In genomic region chr1:9073148-9073547, GRCh38 we compare ENCODE assay signal across 1 cellular context.
TF ChIP-seq lines count a peak whose summit lies in the region.

No MANE protein-coding gene starts in this region.

TF ChIP-seq in GM23338, 12 proteins besides CTCF, POLR2A, EP300 and RAD21:
- TF ChIP-seq CREB1 (CRISPR knock-in tag; IDR thresholded peaks at IDR 0.05; ENCODE audit: low read depth) (no peak), ZNF331 (CRISPR knock-in tag; IDR thresholded peaks at IDR 0.05; ENCODE audit: low read depth) (no peak), REST (IDR thresholded peaks at IDR 0.05; ENCODE audit: unreplicated experiment) (no peak), ZNF462 (CRISPR knock-in tag; IDR thresholded peaks at IDR 0.05) (no peak), NANOG (IDR thresholded peaks at IDR 0.05; ENCODE audit: borderline replicate concordance) (no peak), STAT1 (IDR thresholded peaks at IDR 0.05; ENCODE audit: unreplicated experiment) (no peak), JUNB (IDR thresholded peaks at IDR 0.05; ENCODE audit: unreplicated experiment) (no peak), ZNF114 (CRISPR knock-in tag; IDR thresholded peaks at IDR 0.05) (no peak), EZH2 (IDR thresholded peaks at IDR 0.05; ENCODE audit: low read depth, unreplicated experiment) (no peak), POLR2AphosphoS5 (IDR thresholded peaks at IDR 0.05; ENCODE audit: low read depth) (no peak), EZH2phosphoT487 (IDR thresholded peaks at IDR 0.05; ENCODE audit: unreplicated experiment) (no peak)
- TF ChIP-seq, protein P1, sequence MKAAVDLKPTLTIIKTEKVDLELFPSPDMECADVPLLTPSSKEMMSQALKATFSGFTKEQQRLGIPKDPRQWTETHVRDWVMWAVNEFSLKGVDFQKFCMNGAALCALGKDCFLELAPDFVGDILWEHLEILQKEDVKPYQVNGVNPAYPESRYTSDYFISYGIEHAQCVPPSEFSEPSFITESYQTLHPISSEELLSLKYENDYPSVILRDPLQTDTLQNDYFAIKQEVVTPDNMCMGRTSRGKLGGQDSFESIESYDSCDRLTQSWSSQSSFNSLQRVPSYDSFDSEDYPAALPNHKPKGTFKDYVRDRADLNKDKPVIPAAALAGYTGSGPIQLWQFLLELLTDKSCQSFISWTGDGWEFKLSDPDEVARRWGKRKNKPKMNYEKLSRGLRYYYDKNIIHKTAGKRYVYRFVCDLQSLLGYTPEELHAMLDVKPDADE (IDR thresholded peaks at IDR 0.05), result no peak
